In the genomic region with DNA sequence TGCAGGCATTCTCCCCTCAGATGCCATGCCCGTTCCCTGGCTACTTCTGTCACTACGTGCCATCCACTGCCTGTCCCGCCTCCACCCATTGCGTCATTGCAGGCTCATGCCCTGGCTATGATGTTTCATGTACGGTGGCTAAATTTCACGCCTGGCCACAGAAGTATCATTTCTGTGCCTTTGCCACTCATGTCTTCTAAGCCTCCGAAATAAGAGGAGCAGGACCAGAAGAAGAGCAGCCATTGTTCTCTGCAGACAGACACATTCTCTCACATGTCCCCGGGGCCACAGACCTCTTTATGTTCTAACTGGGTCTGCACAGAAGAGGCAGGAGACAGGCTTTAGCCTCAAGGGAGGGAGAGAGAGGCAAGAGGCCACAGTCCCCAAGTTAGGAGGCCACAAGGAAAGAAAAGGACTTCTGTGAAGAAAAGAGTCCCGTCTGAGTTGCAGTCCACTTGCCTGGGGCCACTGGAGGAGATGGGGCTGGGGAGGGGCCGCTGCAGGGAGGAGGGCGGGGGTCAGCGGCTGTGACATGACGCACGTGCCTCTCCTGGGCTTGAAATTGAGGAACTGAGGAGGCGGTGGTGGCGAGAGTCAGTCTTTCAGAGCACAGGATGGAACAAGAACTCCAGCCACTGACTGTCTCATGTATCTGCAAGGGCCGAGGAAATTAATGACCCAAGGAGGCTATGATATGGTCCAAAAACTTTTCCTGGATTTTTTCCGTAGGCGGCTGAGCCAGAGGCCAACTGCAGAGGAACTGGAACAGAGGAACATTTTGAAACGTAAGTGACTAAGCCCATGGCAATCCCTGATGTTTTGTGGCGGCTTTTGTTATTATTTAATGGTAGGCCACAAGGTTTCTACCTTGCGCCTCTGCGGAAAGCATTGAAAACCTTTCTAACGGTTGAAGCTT, we compare ENCODE assay signal across 8 cellular contexts. TPM values are rescaled to one million over a fixed set of nuclear protein-coding genes. Genes with fewer than 3 reads are reported as not detected.
A peak's percentile ranks its signal among the peaks of the same experiment; 100 is the strongest.
DNase-seq lines count a peak whose midpoint lies in the region; ATAC-seq and TF ChIP-seq lines count a peak whose summit lies in the region.

No MANE protein-coding gene starts in this region.

- H3K36me3 ChIP-seq in GM06990 (ENCODE audit: control insufficient read depth, insufficient read depth, low read length) = no peaks in the 10 kb centered on the region; the same call in 1 of the 2 replicates

- no peaks in the 10 kb centered on the region for H3K27me3 ChIP-seq in GM06990 (replicated peaks; ENCODE audit: control insufficient read depth, insufficient read depth, low read length)

- peak overlapping the region; percentile 73 for H3K4me3 ChIP-seq in GM06990 (replicated peaks; ENCODE audit: low read depth, low read length)

- peak; percentile 62 for ATAC-seq in GM21619 (IDR thresholded peaks at IDR 0.05; ENCODE audit: unreplicated experiment)

- peak; percentile 83 for DNase-seq in GM06990 (ENCODE audit: extremely low read depth, insufficient read length)
- peak; percentile 77 for DNase-seq in NOMO-1 treated with dmso at 0.1 percent for 144 hours (lab: John Stamatoyannopoulos, UW; ENCODE audit: unreplicated experiment)
- DNase-seq in kidney tubule cell (ENCODE audit: low spot score) = peak; percentile 94
- DNase-seq in activated gamma-delta T cell treated with Interleukin-2 at 50 U/mL for 16 hours = no peak
- DNase-seq in cerebellum (ENCODE audit: low spot score) = no peak
- DNase-seq in NCI-H1694 (lab: John Stamatoyannopoulos, UW) = no peak
- DNase-seq in activated CD4-positive, alpha-beta T cell treated with anti-CD3 and anti-CD28 coated beads, Interleukin-2, amount 50 U/mL, for 4 hours = no peak

- TF ChIP-seq CTCF in GM06990 (IDR thresholded peaks at IDR 0.05; ENCODE audit: insufficient read depth, low read length, poor library complexity, severe bottlenecking) = peak; percentile 29

RNA-seq across cellular contexts. Expression of gene TBC1D7, which starts 55.9 kb away (rescaled TPM):
- total RNA-seq in cerebellum = 45.0 TPM

Comparison
In these comparisons a context has a peak if more than half of its experiments do, and no peak if none do; other contexts are left out.
1. DNase-seq: peak in GM06990 (single experiment), NOMO-1 treated with dmso at 0.1 percent for 144 hours (single experiment) and kidney tubule cell (single experiment); none in activated gamma-delta T cell treated with Interleukin-2 at 50 U/mL for 16 hours (single experiment), cerebellum (single experiment), NCI-H1694 (single experiment) and activated CD4-positive, alpha-beta T cell treated with anti-CD3 and anti-CD28 coated beads, Interleukin-2, amount 50 U/mL, for 4 hours (0 of 2).